ENCODE assay signal across 22 cellular contexts in genomic region chr6:109916759-109917158, GRCh38.
DNase-seq lines count a peak whose midpoint lies in the region; ATAC-seq, FAIRE-seq and TF ChIP-seq lines count a peak whose summit lies in the region.
"Had no signal": no experiment of that assay in that cellular context is flagged by ENCODE, and none has a peak within 500 bp of the region (broad histone marks: within the 10 kb centered on the region; RNA-seq: fewer than 3 reads in every experiment).

No MANE protein-coding gene starts in this region.

- H3K9me3 ChIP-seq in A549 (no peaks in the 10 kb centered on the region), IMR-90 (ENCODE audit: control insufficient read depth, insufficient read depth, low read length) (no peaks in the 10 kb centered on the region), neutrophil (no peaks in the 10 kb centered on the region), T-helper 17 cell (ENCODE audit: control insufficient read depth, low read length, poor library complexity, severe bottlenecking) (no peaks in the 10 kb centered on the region), kidney (ENCODE audit: control insufficient read depth in 1 of 2, low read length in 2 of 2) (no peaks in the 10 kb centered on the region)
- H3K9me3 ChIP-seq: BLaER1 treated with 17β-estradiol and CSF1 and Interleukin-3, amounts not matched to agents 10 nM and 100 nM; Caco-2 had no signal

- H3K27me3 ChIP-seq in IMR-90 (ENCODE audit: control insufficient read depth, insufficient read depth, low read length) (no peaks in the 10 kb centered on the region), neutrophil (no peaks in the 10 kb centered on the region)
- H3K27me3 ChIP-seq: BLaER1 treated with 17β-estradiol and CSF1 and Interleukin-3, amounts not matched to agents 10 nM and 100 nM had no signal

- no peak overlapping the region for H2AK9ac ChIP-seq in IMR-90 (replicated peaks; ENCODE audit: low read depth, low read length, poor library complexity)

- no peak overlapping the region for H2BK15ac ChIP-seq in IMR-90 (ENCODE audit: low read depth, low read length)

- H4K91ac ChIP-seq in IMR-90 (ENCODE audit: insufficient read depth, low read depth, low read length): no peak overlapping the region

- no peaks in the 10 kb centered on the region for H3K79me1 ChIP-seq in IMR-90 (ENCODE audit: low read depth in 1 of 2, low read length in 2 of 2)

- CTCF ChIA-PET in A549 (lab: Yijun Ruan, JAX) (no interaction called here), IMR-90 (lab: Yijun Ruan, JAX) (no interaction called here)

- H3K9ac ChIP-seq in IMR-90 (ENCODE audit: low read depth, low read length) (no peak overlapping the region), kidney (ENCODE audit: low read length in 2 of 2) (no peak overlapping the region)
- H3K9ac ChIP-seq: BLaER1 treated with 17β-estradiol and CSF1 and Interleukin-3, amounts not matched to agents 10 nM and 100 nM had no signal

- in situ Hi-C loops in IMR-90 (cut with MboI; ENCODE audit: low sequenced_read_pairs): no loop called here

- H3K23ac ChIP-seq in IMR-90 (ENCODE audit: low read depth, low read length): no peak overlapping the region

- no peak overlapping the region for H2AK5ac ChIP-seq in IMR-90 (ENCODE audit: low read depth, low read length)

- H3K27ac Mint-ChIP-seq in T-helper 17 cell: no peak overlapping the region
- H3K27ac Mint-ChIP-seq: B cell; CD4-positive, alpha-beta T cell; CD8-positive, alpha-beta T cell had no signal

- ATAC-seq in A549 (no peak), IMR-90 (ENCODE audit: low read depth) (no peak), T-helper 17 cell (no peak)
- ATAC-seq: CD8-positive, alpha-beta T cell had no signal

- no peak overlapping the region for H2BK20ac ChIP-seq in IMR-90 (ENCODE audit: low read depth, low read length)

- WGBS in A549 (ENCODE audit: missing lambda C conversion rate): 33% methylated on average over 4 of the region's 4 CpGs
- no CpG with 5 or more reads among the region's 4 CpGs for WGBS in IMR-90 (ENCODE audit: extremely low coverage in 2 of 2, insufficient read length in 1 of 2), 2 experiments

- H3K4me2 ChIP-seq in A549 (no peak overlapping the region), IMR-90 (ENCODE audit: low read depth, low read length) (no peak overlapping the region)
- H3K4me2 ChIP-seq: BLaER1 treated with 17β-estradiol and CSF1 and Interleukin-3, amounts not matched to agents 10 nM and 100 nM had no signal

- dilution Hi-C loops in IMR-90 (cut with HindIII; ENCODE audit: low sequenced_read_pairs, unreplicated experiment): no loop called here

- H3K18ac ChIP-seq in IMR-90 (ENCODE audit: low read depth, low read length): no peak overlapping the region

- no peak overlapping the region for H2BK120ac ChIP-seq in IMR-90 (ENCODE audit: low read depth, low read length)

- H2AFZ ChIP-seq in IMR-90 (replicated peaks; ENCODE audit: low read length, poor library complexity): no peak overlapping the region

- intact Hi-C loops in IMR-90 (cut with micrococcal nuclease) (no loop called here), kidney (cut with DNase I) (no loop called here)

- H3K9me1 ChIP-seq in IMR-90 (ENCODE audit: insufficient read depth, low read length): no peaks in the 10 kb centered on the region

- H3K27me3 Mint-ChIP-seq in T-helper 17 cell: peaks cover 6% of the 10 kb centered on the region
- H3K27me3 Mint-ChIP-seq: CD4-positive, alpha-beta T cell had no signal

- H3K27ac ChIP-seq in A549 (no peak overlapping the region), IMR-90 (ENCODE audit: insufficient read depth, low read length) (no peak overlapping the region), neutrophil (peak overlapping the region; percentile 37), kidney (ENCODE audit: low read depth in 2 of 2, low read length in 2 of 2) (no peak overlapping the region)
- H3K27ac ChIP-seq: BLaER1 treated with 17β-estradiol and CSF1 and Interleukin-3, amounts not matched to agents 10 nM and 100 nM; C4-2B had no signal

- H3K4me3 Mint-ChIP-seq in T-helper 17 cell: no peak overlapping the region
- H3K4me3 Mint-ChIP-seq: B cell; CD4-positive, alpha-beta T cell; CD8-positive, alpha-beta T cell had no signal

- H3K36me3 ChIP-seq in IMR-90 (ENCODE audit: control insufficient read depth, insufficient read depth, low read length): no peaks in the 10 kb centered on the region
- H3K36me3 ChIP-seq in neutrophil: no peaks in the 10 kb centered on the region
- H3K36me3 ChIP-seq in kidney (ENCODE audit: control insufficient read depth in 1 of 2, insufficient read depth in 2 of 2, low read length in 2 of 2): no peaks in the 10 kb centered on the region
- H3K36me3 ChIP-seq: BLaER1 treated with 17β-estradiol and CSF1 and Interleukin-3, amounts not matched to agents 10 nM and 100 nM had no signal

- H4K20me1 ChIP-seq in IMR-90 (ENCODE audit: insufficient read depth, low read length): no peaks in the 10 kb centered on the region
- H4K20me1 ChIP-seq: BLaER1 treated with 17β-estradiol and CSF1 and Interleukin-3, amounts not matched to agents 10 nM and 100 nM had no signal

- TF ChIP-seq POLR2A in A549 (IDR thresholded peaks at IDR 0.05; ENCODE audit: low read length): no peak
- TF ChIP-seq POLR2A in IMR-90 (IDR thresholded peaks at IDR 0.05; ENCODE audit: low read depth, low read length): no peak

- DNase-seq in A549 (ENCODE audit: low read depth in 1 of 2, low spot score in 1 of 2): no peak
- no peak for DNase-seq in IMR-90
- no peak for DNase-seq in T-helper 17 cell
- DNase-seq in kidney: no peak
- DNase-seq: 8988T; AML-193; Caco-2; Calu3; CD4-positive, alpha-beta T cell; CD8-positive, alpha-beta T cell; DMS79; DND-41; GF-D8 had no signal

- H3K14ac ChIP-seq in IMR-90 (replicated peaks; ENCODE audit: low read depth, low read length): no peak overlapping the region

- TF ChIP-seq RAD21 in A549 (conservative IDR thresholded peaks at IDR 0.05 in 1 of 2, IDR thresholded peaks at IDR 0.05 in 1 of 2) (no peak), IMR-90 (IDR thresholded peaks at IDR 0.05; ENCODE audit: low read length) (no peak)

- TF ChIP-seq CTCF in A549 (IDR thresholded peaks at IDR 0.05): no peak
- no peak for TF ChIP-seq CTCF in IMR-90 (conservative IDR thresholded peaks at IDR 0.05; ENCODE audit: low read depth, low read length)
- TF ChIP-seq CTCF in neutrophil (IDR thresholded peaks at IDR 0.05): no peak
- no peak for TF ChIP-seq CTCF in kidney (IDR thresholded peaks at IDR 0.05; ENCODE audit: borderline replicate concordance, extremely low read depth, insufficient read depth)

- no peaks in the 10 kb centered on the region for H3K4me1 ChIP-seq in A549
- H3K4me1 ChIP-seq in IMR-90 (ENCODE audit: control insufficient read depth, insufficient read depth, low read length): no peaks in the 10 kb centered on the region
- peaks cover 0 to 6% of the 10 kb centered on the region in 2 experiments for H3K4me1 ChIP-seq in neutrophil (ENCODE audit: control insufficient read depth in 1 of 2, insufficient read depth in 1 of 2, low read depth in 1 of 2, low read length in 1 of 2)
- no peaks in the 10 kb centered on the region for H3K4me1 ChIP-seq in kidney (ENCODE audit: control insufficient read depth in 1 of 2, insufficient read depth in 1 of 2, low read depth in 1 of 2, low read length in 2 of 2)
- H3K4me1 ChIP-seq: BLaER1 treated with 17β-estradiol and CSF1 and Interleukin-3, amounts not matched to agents 10 nM and 100 nM had no signal

- TF ChIP-seq EP300 in A549 (IDR thresholded peaks at IDR 0.05): no peak

- no peak overlapping the region for H4K8ac ChIP-seq in IMR-90 (ENCODE audit: low read depth in 2 of 2, low read length in 2 of 2)

- H3K4me3 ChIP-seq in A549: no peak overlapping the region
- no peak overlapping the region for H3K4me3 ChIP-seq in IMR-90 (ENCODE audit: insufficient read depth, low read depth, low read length)
- H3K4me3 ChIP-seq in neutrophil (ENCODE audit: low read depth in 1 of 2, low read length in 1 of 2): no peak overlapping the region
- no peak overlapping the region for H3K4me3 ChIP-seq in kidney (ENCODE audit: low read length in 2 of 2)
- H3K4me3 ChIP-seq: BLaER1 treated with 17β-estradiol and CSF1 and Interleukin-3, amounts not matched to agents 10 nM and 100 nM had no signal

- BruUV-seq in IMR-90 (replicated peaks; lab: Mats Ljungman, UMichigan): no TSS peak

- H3K4me1 Mint-ChIP-seq in T-helper 17 cell: no peaks in the 10 kb centered on the region
- H3K4me1 Mint-ChIP-seq: B cell had no signal

- H4K5ac ChIP-seq in IMR-90 (ENCODE audit: low read depth, low read length): no peak overlapping the region

- no peak overlapping the region for H2BK5ac ChIP-seq in IMR-90 (ENCODE audit: low read depth, low read length, poor library complexity, severe bottlenecking)

- POLR2A ChIA-PET in A549 (lab: Yijun Ruan, JAX): no interaction called here
- POLR2A ChIA-PET in IMR-90 (lab: Charles Lee; ENCODE audit: unreplicated experiment): no interaction called here

- no peak for FAIRE-seq in A549 (lab: Jason Lieb, UNC)
- no peak for FAIRE-seq in kidney (lab: Jason Lieb, UNC)
- FAIRE-seq: A204.1, D721Med, G401.6, GM12891, GM19239 had no signal

- H3K36me3 Mint-ChIP-seq in T-helper 17 cell (ENCODE audit: low read depth): no peaks in the 10 kb centered on the region
- H3K36me3 Mint-ChIP-seq: CD8-positive, alpha-beta T cell had no signal

- H3K4ac ChIP-seq in IMR-90 (ENCODE audit: low read depth, low read length): no peak overlapping the region

- no peak overlapping the region for H3K56ac ChIP-seq in IMR-90 (ENCODE audit: extremely low read depth, insufficient read depth, low read length)

TF ChIP-seq in A549, 52 proteins besides CTCF, POLR2A, EP300 and RAD21:
- TF ChIP-seq EHF (CRISPR knock-in tag; IDR thresholded peaks at IDR 0.05) (no peak), MAFK (IDR thresholded peaks at IDR 0.05; ENCODE audit: partially characterized antibody) (peak; percentile 43)

TF ChIP-seq in IMR-90, 13 proteins besides CTCF, POLR2A, EP300 and RAD21:
- TF ChIP-seq, protein P1, sequence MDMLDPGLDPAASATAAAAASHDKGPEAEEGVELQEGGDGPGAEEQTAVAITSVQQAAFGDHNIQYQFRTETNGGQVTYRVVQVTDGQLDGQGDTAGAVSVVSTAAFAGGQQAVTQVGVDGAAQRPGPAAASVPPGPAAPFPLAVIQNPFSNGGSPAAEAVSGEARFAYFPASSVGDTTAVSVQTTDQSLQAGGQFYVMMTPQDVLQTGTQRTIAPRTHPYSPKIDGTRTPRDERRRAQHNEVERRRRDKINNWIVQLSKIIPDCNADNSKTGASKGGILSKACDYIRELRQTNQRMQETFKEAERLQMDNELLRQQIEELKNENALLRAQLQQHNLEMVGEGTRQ (IDR thresholded peaks at IDR 0.05; ENCODE audit: low read depth, low read length): no peak
- TF ChIP-seq FOS (IDR thresholded peaks at IDR 0.05; ENCODE audit: low read depth, low read length) (no peak), MAZ (IDR thresholded peaks at IDR 0.05; ENCODE audit: borderline replicate concordance, low read depth, low read length) (no peak), MAFK (IDR thresholded peaks at IDR 0.05; ENCODE audit: low read depth, low read length) (peak; percentile 78), CEBPB (IDR thresholded peaks at IDR 0.05; ENCODE audit: low read depth, low read length) (no peak), SMC3 (IDR thresholded peaks at IDR 0.05; ENCODE audit: low read depth, low read length) (no peak)
